In the genomic region with DNA sequence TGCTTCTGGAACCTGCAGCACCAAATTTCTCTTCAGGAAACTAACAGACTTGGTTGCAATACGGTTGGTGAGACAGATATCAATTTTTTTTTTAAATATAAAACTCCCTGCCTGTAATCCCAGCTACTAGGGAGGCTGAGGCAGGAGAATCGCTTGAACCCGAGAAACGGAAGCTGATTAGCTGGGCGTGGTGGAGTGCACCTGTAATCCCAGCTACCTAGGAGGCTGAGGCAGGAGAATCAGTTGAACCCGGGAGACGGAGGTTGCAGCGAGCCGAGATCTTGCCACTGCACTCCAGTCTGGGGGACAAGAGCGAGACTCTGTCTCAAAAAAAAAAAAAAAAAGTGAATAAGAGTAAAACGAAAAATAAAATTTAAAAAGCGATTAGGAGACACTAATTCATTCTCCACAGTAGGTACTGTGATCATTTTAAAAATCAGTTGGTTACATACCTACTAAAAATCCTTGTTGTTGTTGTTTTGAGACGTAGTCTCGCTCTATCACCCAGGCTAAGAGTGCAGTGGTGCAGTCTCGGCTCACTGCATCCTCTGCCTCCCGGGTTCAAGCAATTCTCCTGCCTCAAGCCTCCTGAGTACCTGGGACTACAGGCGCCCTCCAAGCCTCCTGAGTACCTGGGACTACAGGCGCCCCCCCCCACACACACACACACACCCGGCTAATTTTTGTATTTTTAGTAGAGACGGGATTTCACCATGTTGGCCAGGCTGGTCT, we compare ENCODE assay signal across 8 cellular contexts. TPM values are rescaled to one million over a fixed set of nuclear protein-coding genes. Genes with fewer than 3 reads are reported as not detected.
DNase-seq lines count a peak whose midpoint lies in the region; ATAC-seq and TF ChIP-seq lines count a peak whose summit lies in the region.

No MANE protein-coding gene starts in this region.

- H3K4me3 ChIP-seq in WERI-Rb-1 (ENCODE audit: low read depth, low read length) (peak overlapping the region; percentile 78), iPS-18a (ENCODE audit: low read length) (peak overlapping the region; percentile 94), stomach (peak overlapping the region; percentile 59 to 75 (median 68))

- H3K27me3 ChIP-seq in WERI-Rb-1 (ENCODE audit: insufficient read depth, low read depth, severe bottlenecking) (no peaks in the 10 kb centered on the region), iPS-18a (ENCODE audit: control insufficient read depth, insufficient read depth, low read length) (no peaks in the 10 kb centered on the region), stomach (no peaks in the 10 kb centered on the region)

- DNase-seq in NCI-H82 (lab: John Stamatoyannopoulos, UW): peak; percentile 50
- DNase-seq in NCI-H82 treated with DMSO at 0.1 percent for 48 hours (lab: John Stamatoyannopoulos, UW; ENCODE audit: unreplicated experiment): no peak
- DNase-seq in WERI-Rb-1: peak; percentile 40
- no peak for DNase-seq in stomach
- no peak for DNase-seq in NCI-H1436 treated with DMSO at 0.1 percent for 48 hours (lab: John Stamatoyannopoulos, UW)
- DNase-seq in stimulated activated effector memory CD8-positive, alpha-beta T cell treated with anti-CD3 and anti-CD28 coated beads, Interleukin-12 subunit alpha, Interleukin-12 subunit beta, amount 100 ng/mL, for 72 hours (ENCODE audit: low spot score in 2 of 2): no peak
- no peak for DNase-seq in HPDE6-E6E7 (ENCODE audit: extremely low spot score)

- intact Hi-C loops in stomach (cut with DNase I; ENCODE audit: low total_unique reads): no loop called here

- no peaks in the 10 kb centered on the region for H3K9me3 ChIP-seq in WERI-Rb-1 (ENCODE audit: severe bottlenecking)
- H3K9me3 ChIP-seq in iPS-18a (ENCODE audit: control insufficient read depth, low read depth, low read length): no peaks in the 10 kb centered on the region
- no peaks in the 10 kb centered on the region for H3K9me3 ChIP-seq in stomach

- peak overlapping the region; percentile 99 for H3K9ac ChIP-seq in iPS-18a (ENCODE audit: low read length)

- WGBS in stomach, 5 donors: 51 to 60% (median 59%) methylated on average over 20 of the region's 20 CpGs

- no peak for ATAC-seq in stimulated activated effector memory CD8-positive, alpha-beta T cell treated with anti-CD3 and anti-CD28 coated beads, Interleukin-12 subunit alpha, Interleukin-12 subunit beta, amount 100 ng/mL, for 72 hours

- H3K4me1 ChIP-seq in iPS-18a (ENCODE audit: control insufficient read depth, low read depth, low read length) (no peaks in the 10 kb centered on the region), stomach (peaks cover 11 to 45% (median 27%) of the 10 kb centered on the region in 4 donors)

- TF ChIP-seq CTCF in WERI-Rb-1 (IDR thresholded peaks at IDR 0.05; ENCODE audit: low read depth, low read length): no peak
- TF ChIP-seq CTCF in stomach (IDR thresholded peaks at IDR 0.05): no peak

- H3K27ac ChIP-seq in WERI-Rb-1 (peak overlapping the region; percentile 95), iPS-18a (ENCODE audit: low read length) (peak overlapping the region; percentile 99), stomach (peak overlapping the region; percentile 83 to 98 (median 96))

- TF ChIP-seq POLR2A in stomach (IDR thresholded peaks at IDR 0.05): no peak

- H3K9me3 Mint-ChIP-seq in stimulated activated effector memory CD8-positive, alpha-beta T cell treated with anti-CD3 and anti-CD28 coated beads, Interleukin-12 subunit alpha, Interleukin-12 subunit beta, amount 100 ng/mL, for 72 hours: no peaks in the 10 kb centered on the region

- H3K4me3 Mint-ChIP-seq in stimulated activated effector memory CD8-positive, alpha-beta T cell treated with anti-CD3 and anti-CD28 coated beads, Interleukin-12 subunit alpha, Interleukin-12 subunit beta, amount 100 ng/mL, for 72 hours: no peak overlapping the region

- H3K36me3 ChIP-seq in WERI-Rb-1 (peaks cover 22% of the 10 kb centered on the region), iPS-18a (ENCODE audit: control insufficient read depth, low read depth, low read length) (peaks cover 20% of the 10 kb centered on the region), stomach (peaks cover 5 to 29% (median 26%) of the 10 kb centered on the region in 4 donors)

- H3K36me3 Mint-ChIP-seq in stimulated activated effector memory CD8-positive, alpha-beta T cell treated with anti-CD3 and anti-CD28 coated beads, Interleukin-12 subunit alpha, Interleukin-12 subunit beta, amount 100 ng/mL, for 72 hours: peaks cover 24% of the 10 kb centered on the region

- H3K27ac Mint-ChIP-seq in stimulated activated effector memory CD8-positive, alpha-beta T cell treated with anti-CD3 and anti-CD28 coated beads, Interleukin-12 subunit alpha, Interleukin-12 subunit beta, amount 100 ng/mL, for 72 hours: no peak overlapping the region

- H3K4me1 Mint-ChIP-seq in stimulated activated effector memory CD8-positive, alpha-beta T cell treated with anti-CD3 and anti-CD28 coated beads, Interleukin-12 subunit alpha, Interleukin-12 subunit beta, amount 100 ng/mL, for 72 hours: peaks cover 30% of the 10 kb centered on the region

- no peak for TF ChIP-seq EP300 in stomach (IDR thresholded peaks at IDR 0.05)

RNA-seq across cellular contexts. Expression of a gene that starts 0.8 kb away (rescaled TPM):
- total RNA-seq in stomach: 10 to 100 TPM in 4 of 5 donors, 1 to 10 TPM in 1; 9.3 to 81.3 (median 44.6) TPM
- 100 to 1,000 TPM in 2 of 3 donors, 10 to 100 TPM in 1; 79.3 to 113 (median 101) TPM for polyA plus RNA-seq in stomach

RNA-seq across cellular contexts. Expression of a gene that starts 9.6 kb away (rescaled TPM):
- 10 to 100 TPM; 15.6 to 42.3 (median 25.2) TPM for total RNA-seq in stomach
- polyA plus RNA-seq in stomach: 10 to 100 TPM; 23.0 to 46.6 (median 38.4) TPM

RNA-seq across cellular contexts. Expression of a gene that starts 18.2 kb away (rescaled TPM):
- total RNA-seq in stomach: 1 to 10 TPM in 4 of 5 donors, under 1 TPM in 1; 0.58 to 9.0 (median 5.5) TPM
- 1 to 10 TPM in 2 of 3 donors, under 1 TPM in 1; 0.37 to 2.7 (median 1.7) TPM for polyA plus RNA-seq in stomach

RNA-seq across cellular contexts. Expression of a gene that starts 29.7 kb away (rescaled TPM):
- 10 to 100 TPM in 3 of 5 donors, 1 to 10 TPM in 2; 5.8 to 28.4 (median 14.0) TPM for total RNA-seq in stomach
- polyA plus RNA-seq in stomach: 1 to 10 TPM; 7.2 to 8.2 (median 7.4) TPM

RNA-seq across cellular contexts. Expression of a gene that starts 36.3 kb away (rescaled TPM):
- 1 to 10 TPM in 1 of 5 donors, under 1 TPM in 2, not detected in 2; 0.73 to 2.6 (median 0.87) TPM for total RNA-seq in stomach
- polyA plus RNA-seq in stomach: under 1 TPM in 2 of 3 donors, not detected in 1; 0.19 to 0.45 TPM

Comparison
In these comparisons a context has a peak if more than half of its experiments do, and no peak if none do; other contexts are left out.
1. DNase-seq: peak in NCI-H82 (single experiment) and WERI-Rb-1 (single experiment); none in NCI-H82 treated with DMSO at 0.1 percent for 48 hours (single experiment), stomach (single experiment), NCI-H1436 treated with DMSO at 0.1 percent for 48 hours (single experiment), stimulated activated effector memory CD8-positive, alpha-beta T cell treated with anti-CD3 and anti-CD28 coated beads, Interleukin-12 subunit alpha, Interleukin-12 subunit beta, amount 100 ng/mL, for 72 hours (0 of 2) and HPDE6-E6E7 (single experiment).
2. Peak in every context shown above with its lines, with median percentiles within 50 percentile points of each other: H3K27ac ChIP-seq and H3K4me3 ChIP-seq.